ENCODE assay signal across 25 cellular contexts in genomic region chr2:238906254-238906935, GRCh38. TPM values are rescaled to one million over a fixed set of nuclear protein-coding genes. Genes with fewer than 3 reads are reported as not detected.
DNase-seq lines count a peak whose midpoint lies in the region; ATAC-seq, FAIRE-seq and TF ChIP-seq lines count a peak whose summit lies in the region.
"Had no signal": no experiment of that assay in that cellular context is flagged by ENCODE, and none has a peak within 500 bp of the region (broad histone marks: within the 10 kb centered on the region; RNA-seq: fewer than 3 reads in every experiment).

No MANE protein-coding gene starts in this region.

- CTCF ChIA-PET in RWPE1 (lab: Yijun Ruan, JAX) (no interaction called here), HepG2 (lab: Yijun Ruan, JAX; ENCODE audit: low intra/inter-chr PET ratio, low total read pairs) (no interaction called here)
- CTCF ChIA-PET in CD8-positive, alpha-beta memory T cell (lab: Charles Lee): no interaction called here

- H3K4me1 ChIP-seq in BLaER1 (peaks cover 42% of the 10 kb centered on the region), HepG2 (ENCODE audit: insufficient read depth, low read length) (peaks cover 9% of the 10 kb centered on the region), trophoblast cell (ENCODE audit: control insufficient read depth in 1 of 2, insufficient read depth in 2 of 2, low read length in 2 of 2) (peaks cover 6 to 11% of the 10 kb centered on the region in 2 experiments), testis (peaks cover 3% of the 10 kb centered on the region)
- no peaks in the 10 kb centered on the region for H3K4me1 ChIP-seq in CD8-positive, alpha-beta memory T cell (ENCODE audit: insufficient read depth, low read length)

- no peak for ATAC-seq in HepG2

- H4K8ac ChIP-seq in trophoblast cell (ENCODE audit: low read depth, low read length): no peak overlapping the region

- no peak overlapping the region for H2BK5ac ChIP-seq in trophoblast cell (ENCODE audit: low read depth, low read length, poor library complexity)

- H3K4me1 Mint-ChIP-seq in CD8-positive, alpha-beta memory T cell: no peaks in the 10 kb centered on the region

- no peak overlapping the region for H3K18ac ChIP-seq in trophoblast cell (ENCODE audit: low read length)

- H4K20me1 ChIP-seq in BLaER1 (no peaks in the 10 kb centered on the region), HepG2 (ENCODE audit: insufficient read depth, low read length) (no peaks in the 10 kb centered on the region; the same call in 1 of the 2 replicates)

- H3K27me3 ChIP-seq in BLaER1: no peaks in the 10 kb centered on the region
- peaks cover 5 to 7% of the 10 kb centered on the region in 2 experiments; a peak in 1 of 5 replicates for H3K27me3 ChIP-seq in HepG2 (ENCODE audit: control insufficient read depth in 1 of 2, insufficient read depth in 2 of 2, low read length in 2 of 2)
- no peaks in the 10 kb centered on the region for H3K27me3 ChIP-seq in trophoblast cell (ENCODE audit: insufficient read depth, low read length)
- H3K27me3 ChIP-seq in testis: no peaks in the 10 kb centered on the region
- no peaks in the 10 kb centered on the region for H3K27me3 ChIP-seq in CD8-positive, alpha-beta memory T cell (ENCODE audit: insufficient read depth, low read length, poor library complexity, severe bottlenecking)

- no peak overlapping the region for H4K12ac ChIP-seq in trophoblast cell (ENCODE audit: low read depth, low read length)

- H3K27ac ChIP-seq in BLaER1 (no peak overlapping the region), RWPE1 (peak overlapping the region; percentile 37; the same call in 1 of the 2 replicates), HepG2 (ENCODE audit: extremely low read length, insufficient read depth, low read length) (no peak overlapping the region), trophoblast cell (ENCODE audit: low read depth, low read length) (no peak overlapping the region), testis (no peak overlapping the region)
- no peak overlapping the region for H3K27ac ChIP-seq in CD8-positive, alpha-beta memory T cell (ENCODE audit: low read depth, low read length)
- H3K27ac ChIP-seq: C4-2B, KMS-11 had no signal

- H3K4me2 ChIP-seq in BLaER1 (peak overlapping the region; percentile 81), HepG2 (ENCODE audit: low read depth, low read length) (no peak overlapping the region), trophoblast cell (ENCODE audit: low read length) (no peak overlapping the region)
- H3K4me2 ChIP-seq: KMS-11, SK-N-SH had no signal

- H3K4me3 ChIP-seq in BLaER1 (no peak overlapping the region), HepG2 (replicated peaks in 1 of 3; ENCODE audit: insufficient read depth in 1 of 3, low read depth in 2 of 3, low read length in 3 of 3) (no peak overlapping the region), trophoblast cell (ENCODE audit: low read depth, low read length) (no peak overlapping the region), testis (no peak overlapping the region)
- no peak overlapping the region for H3K4me3 ChIP-seq in CD8-positive, alpha-beta memory T cell (ENCODE audit: low read length)

- WGBS in HepG2 (ENCODE audit: low lambda C conversion rate): 51% methylated on average over 20 of the region's 20 CpGs
- WGBS in trophoblast cell (ENCODE audit: extremely low coverage, insufficient coverage, insufficient read length): no CpG with 5 or more reads among the region's 20 CpGs
- WGBS in testis, 2 donors: 63 to 75% methylated on average over 15 to 20 of the region's 20 CpGs

- DNase-seq in RWPE1 (ENCODE audit: low spot score): no peak
- no peak for DNase-seq in HepG2 (ENCODE audit: low spot score)
- DNase-seq in trophoblast cell: no peak
- DNase-seq in testis: no peak
- no peak for DNase-seq in dermis blood vessel endothelial cell
- no peak for DNase-seq in SKM-1 treated with dmso at 0.1 percent for 144 hours (lab: John Stamatoyannopoulos, UW; ENCODE audit: unreplicated experiment)
- DNase-seq in CD8-positive, alpha-beta memory T cell: no peak
- DNase-seq: 8988T; DMS53; GF-D8; H9; IMR-90; NCI-H146; NCI-H2029; NCI-H226; NCI-H524; NCI-H774; NK-92 treated with Interleukin-12 subunit alpha and Interleukin-12 subunit beta, amount 100 ng/mL, for 24 hours; SIG-M5; SK-N-SH had no signal

- intact Hi-C loops in HepG2 (cut with micrococcal nuclease; ENCODE audit: unreplicated experiment): no loop called here
- intact Hi-C loops in testis (cut with DNase I; ENCODE audit: low total_unique reads): no loop called here

- no peaks in the 10 kb centered on the region for H3K9me3 Mint-ChIP-seq in CD8-positive, alpha-beta memory T cell

- BruUV-seq in HepG2 (replicated peaks; lab: Mats Ljungman, UMichigan): no TSS peak

- H4K91ac ChIP-seq in trophoblast cell (ENCODE audit: low read depth, low read length): no peak overlapping the region

- no peak for FAIRE-seq in HepG2 (lab: Jason Lieb, UNC)
- FAIRE-seq: D721Med, HTR-8/SVneo had no signal

- no peaks in the 10 kb centered on the region for H3K79me1 ChIP-seq in trophoblast cell (ENCODE audit: low read length)

- peaks cover 0 to under 1% of the 10 kb centered on the region in 2 donors for H3K27me3 Mint-ChIP-seq in CD8-positive, alpha-beta memory T cell

- POLR2A ChIA-PET in RWPE1 (lab: Yijun Ruan, JAX; ENCODE audit: low non-redundant PET): no interaction called here
- POLR2A ChIA-PET in HepG2 (lab: Yijun Ruan, JAX): no interaction called here
- POLR2A ChIA-PET in CD8-positive, alpha-beta memory T cell (lab: Charles Lee): no interaction called here

- H3K36me3 ChIP-seq in BLaER1 (no peaks in the 10 kb centered on the region), HepG2 (replicated peaks in 1 of 2; ENCODE audit: control insufficient read depth in 1 of 2, insufficient read depth in 2 of 2, low read length in 2 of 2) (no peaks in the 10 kb centered on the region), trophoblast cell (ENCODE audit: control insufficient read depth in 1 of 2, insufficient read depth in 2 of 2, low read length in 2 of 2) (no peaks in the 10 kb centered on the region), testis (ENCODE audit: low read depth, missing control alignments) (no peaks in the 10 kb centered on the region)
- no peaks in the 10 kb centered on the region for H3K36me3 ChIP-seq in CD8-positive, alpha-beta memory T cell (ENCODE audit: insufficient read depth, low read length)

- TF ChIP-seq RAD21 in HepG2 (CRISPR knock-in tag; IDR thresholded peaks at IDR 0.05): no peak

- peak overlapping the region; percentile 28 for H3K23ac ChIP-seq in trophoblast cell (ENCODE audit: low read length)

- no peak for TF ChIP-seq POLR2A in HepG2 (IDR thresholded peaks at IDR 0.05; ENCODE audit: insufficient read depth in 1 of 2, low read depth in 2 of 2, low read length in 2 of 2)
- no peak for TF ChIP-seq POLR2A in testis (IDR thresholded peaks at IDR 0.05)

- H3K9me3 ChIP-seq in BLaER1 (no peaks in the 10 kb centered on the region), HepG2 (ENCODE audit: low read length) (no peaks in the 10 kb centered on the region), trophoblast cell (ENCODE audit: insufficient read depth, low read depth, low read length) (peaks cover 20% of the 10 kb centered on the region), testis (no peaks in the 10 kb centered on the region)
- H3K9me3 ChIP-seq in CD8-positive, alpha-beta memory T cell (ENCODE audit: low read length): no peaks in the 10 kb centered on the region
- H3K9me3 ChIP-seq: SK-N-SH had no signal

- H2AK5ac ChIP-seq in trophoblast cell (ENCODE audit: low read length): no peak overlapping the region

- TF ChIP-seq EP300 in HepG2 (IDR thresholded peaks at IDR 0.05; ENCODE audit: low read depth in 2 of 2, low read length in 2 of 2): no peak
- TF ChIP-seq EP300 in HepG2 (CRISPR knock-in tag; IDR thresholded peaks at IDR 0.05; ENCODE audit: borderline replicate concordance): no peak

- H3K9ac ChIP-seq in BLaER1: no peak overlapping the region
- H3K9ac ChIP-seq in HepG2 (ENCODE audit: insufficient read depth, low read depth, low read length): no peak overlapping the region
- H3K9ac ChIP-seq in trophoblast cell (ENCODE audit: low read length): no peak overlapping the region
- H3K9ac ChIP-seq: KMS-11, SK-N-SH had no signal

- H3K79me2 ChIP-seq in HepG2 (ENCODE audit: insufficient read depth, low read length) (no peaks in the 10 kb centered on the region), trophoblast cell (ENCODE audit: control insufficient read depth, insufficient read depth, low read length, poor library complexity) (no peaks in the 10 kb centered on the region)

- H3K36me3 Mint-ChIP-seq in CD8-positive, alpha-beta memory T cell: no peaks in the 10 kb centered on the region

- no peak overlapping the region for H2BK12ac ChIP-seq in trophoblast cell (ENCODE audit: low read length)

- H2BK120ac ChIP-seq in trophoblast cell (ENCODE audit: insufficient read depth, low read length, poor library complexity): no peak overlapping the region

- peak overlapping the region in 1 of 7 donors; percentile 4 for H3K4me3 Mint-ChIP-seq in CD8-positive, alpha-beta memory T cell
- H3K4me3 Mint-ChIP-seq: H9 had no signal

- TF ChIP-seq CTCF in RWPE1 (conservative IDR thresholded peaks at IDR 0.05; ENCODE audit: low read depth) (no peak), HepG2 (CRISPR knock-in tag; IDR thresholded peaks at IDR 0.05) (no peak), testis (IDR thresholded peaks at IDR 0.05) (no peak)

- H3K14ac ChIP-seq in trophoblast cell (ENCODE audit: low read length): no peak overlapping the region

- in situ Hi-C loops in HepG2 (cut with HindIII; ENCODE audit: extremely low pct_ligation_motif_present, low pct_unique_long_range_greater_than_20kb): no loop called here

- no peak overlapping the region for H3K27ac Mint-ChIP-seq in CD8-positive, alpha-beta memory T cell
- H3K27ac Mint-ChIP-seq: H9 had no signal

- H2AFZ ChIP-seq in HepG2 (ENCODE audit: low read length) (no peak overlapping the region), trophoblast cell (ENCODE audit: insufficient read depth, low read length, poor library complexity) (no peak overlapping the region)

- H3K4ac ChIP-seq in trophoblast cell (ENCODE audit: low read depth, low read length): no peak overlapping the region

RNA-seq across cellular contexts. Expression of gene TWIST2, which starts 58.5 kb away (rescaled TPM):
- total RNA-seq in HepG2 (2016; rRNA removed; fragmentation: Illumina TruSeq; extraction: Trizol) (0.11 TPM in 1 of 2 replicates, not detected in the other), testis (10 to 100 TPM; 10.3 to 11.3 TPM), dermis blood vessel endothelial cell (0.56 TPM in 1 of 2 replicates, not detected in the other)
- 0.18 and 0.20 TPM in 2 replicates for total RNA-seq in HepG2 (2016; cell fraction: cytosol; rRNA removed; fragmentation: Illumina TruSeq; extraction: Trizol; ENCODE audit: low read depth)
- not detected in 2 replicates for total RNA-seq in HepG2 (2016; cell fraction: insoluble cytoplasmic fraction; rRNA removed; fragmentation: Illumina TruSeq; extraction: Trizol)
- 0.21 and 0.25 TPM in 2 replicates for total RNA-seq in HepG2 (2016; cell fraction: membrane; rRNA removed; fragmentation: Illumina TruSeq; extraction: Trizol)
- total RNA-seq in HepG2 (2016; cell fraction: nucleus; rRNA removed; fragmentation: Illumina TruSeq; extraction: Trizol): not detected in 2 replicates
- polyA plus RNA-seq in HepG2 (2011; rRNA removed) (0.08 and 0.09 TPM in 2 replicates), testis (ENCODE audit: insufficient read depth, low read depth, low replicate concordance) (5.0 TPM)
- 0.10 and 0.34 TPM in 2 replicates for polyA plus RNA-seq in HepG2 (2011; cell fraction: cytosol; rRNA removed)
- 0.21 TPM in 1 of 2 replicates, not detected in the other for polyA plus RNA-seq in HepG2 (2011; cell fraction: nucleus; rRNA removed)
- polyA plus RNA-seq in HepG2 (2012): 0.09 TPM in 1 of 2 replicates, not detected in the other
- 0.21 and 0.36 TPM in 2 replicates for polyA plus RNA-seq in HepG2 (2016; cell fraction: cytosol; fragmentation: Illumina TruSeq; extraction: Trizol; ENCODE audit: low read depth)
- polyA plus RNA-seq in HepG2 (2016; cell fraction: insoluble cytoplasmic fraction; fragmentation: Illumina TruSeq; extraction: Trizol; ENCODE audit: low read depth): not detected in 2 replicates
- polyA plus RNA-seq in HepG2 (2016; cell fraction: membrane; fragmentation: Illumina TruSeq; extraction: Trizol; ENCODE audit: low read depth): 0.12 TPM in 1 of 2 replicates, not detected in the other
- not detected in 2 replicates for polyA plus RNA-seq in HepG2 (2016; cell fraction: nucleus; fragmentation: Illumina TruSeq; extraction: Trizol; ENCODE audit: insufficient read depth, low read depth)
- 0.32 and 4.4 TPM in 2 replicates for polyA minus RNA-seq in HepG2 (2011; rRNA and poly(A)+ RNA removed; ENCODE audit: low replicate concordance)
- not detected in 2 replicates for polyA minus RNA-seq in HepG2 (2011; cell fraction: cytosol; rRNA and poly(A)+ RNA removed)
- 0.37 and 0.39 TPM in 2 replicates for polyA minus RNA-seq in HepG2 (2011; cell fraction: nucleus; rRNA and poly(A)+ RNA removed)
- 26.0 and 27.7 TPM in 2 replicates for polyA plus RNA-seq in trophoblast cell (2013)
- not detected for total RNA-seq in CD8-positive, alpha-beta memory T cell
- polyA plus RNA-seq in CD8-positive, alpha-beta memory T cell: not detected
